In genomic region chr4:59135248-59135802, GRCh38 we compare ENCODE assay signal across 2 cellular contexts.
TF ChIP-seq lines count a peak whose summit lies in the region.

No MANE protein-coding gene starts in this region.

TF ChIP-seq in H1, 55 proteins besides CTCF, POLR2A, EP300 and RAD21:
- no peak for TF ChIP-seq CREB1 (IDR thresholded peaks at IDR 0.05)
- TF ChIP-seq MAX (IDR thresholded peaks at IDR 0.05), result no peak
- no peak for TF ChIP-seq CHD7 (IDR thresholded peaks at IDR 0.05; ENCODE audit: insufficient replicate concordance, low read length)
- no peak for TF ChIP-seq SRF (IDR thresholded peaks at IDR 0.05; ENCODE audit: low read depth, low read length)
- TF ChIP-seq EGR1 (IDR thresholded peaks at IDR 0.05; ENCODE audit: borderline replicate concordance, low read depth, low read length), result no peak
- no peak for TF ChIP-seq RNF2 (IDR thresholded peaks at IDR 0.05; ENCODE audit: borderline replicate concordance, low read depth, low read length, missing control alignments, poor library complexity, severe bottlenecking)
- TF ChIP-seq TBP (IDR thresholded peaks at IDR 0.05; ENCODE audit: low read depth, low read length), result no peak

TF ChIP-seq in SK-N-SH, 30 proteins besides CTCF, POLR2A, EP300 and RAD21:
- no peak for TF ChIP-seq ZBTB33 (IDR thresholded peaks at IDR 0.05; ENCODE audit: borderline replicate concordance, low read depth)
- TF ChIP-seq IRF3 (IDR thresholded peaks at IDR 0.05; ENCODE audit: low read depth, low read length), result no peak
- no peak for TF ChIP-seq PBX3 (IDR thresholded peaks at IDR 0.05)
